Comparison of ENCODE assay signal across 17 cellular contexts in the genomic region with DNA sequence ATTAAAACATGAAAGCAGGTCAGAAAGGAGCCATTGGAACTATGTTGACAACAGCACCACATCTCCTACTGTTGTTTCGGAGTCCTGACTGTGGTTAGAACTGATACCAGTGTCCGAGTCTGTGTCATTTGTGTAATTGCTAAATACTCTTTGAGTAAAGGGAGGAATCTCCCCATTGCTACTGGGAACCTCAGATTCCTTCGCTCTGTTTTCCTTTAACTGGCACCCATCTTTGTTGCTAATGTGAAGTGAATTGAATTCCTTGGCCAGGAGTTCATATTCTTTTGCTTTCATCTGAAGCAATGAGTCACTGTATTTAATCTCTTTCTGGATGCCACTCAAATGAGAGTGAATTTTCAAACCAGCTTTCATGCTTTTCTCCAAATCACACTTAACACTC. TPM values are rescaled to one million over a fixed set of nuclear protein-coding genes. Genes with fewer than 3 reads are reported as not detected.
DNase-seq lines count a peak whose midpoint lies in the region; ATAC-seq and TF ChIP-seq lines count a peak whose summit lies in the region.
"Had no signal": no experiment of that assay in that cellular context is flagged by ENCODE, and none has a peak within 500 bp of the region (broad histone marks: within the 10 kb centered on the region; RNA-seq: fewer than 3 reads in every experiment).

No MANE protein-coding gene starts in this region.

- H3K27me3 Mint-ChIP-seq in naive thymus-derived CD8-positive, alpha-beta T cell: no peaks in the 10 kb centered on the region
- H3K27me3 Mint-ChIP-seq: activated CD4-positive, alpha-beta memory T cell treated with anti-CD3 and anti-CD28 coated beads, Interleukin-2, amount 10 ng/mL, durations not matched to agents 7 days and 5 days had no signal

- H3K4me1 ChIP-seq in left ventricle myocardium inferior (peaks cover 20% of the 10 kb centered on the region), adipocyte (ENCODE audit: control insufficient read depth, insufficient read depth, low read length) (peaks cover 20% of the 10 kb centered on the region)
- H3K4me1 ChIP-seq: Caco-2 had no signal

- H3K9ac ChIP-seq in adipocyte (ENCODE audit: low read length): no peak overlapping the region

- peak overlapping the region in 1 of 10 donors; percentile 87 for H3K27ac Mint-ChIP-seq in naive thymus-derived CD8-positive, alpha-beta T cell
- H3K27ac Mint-ChIP-seq: activated CD4-positive, alpha-beta memory T cell treated with anti-CD3 and anti-CD28 coated beads, Interleukin-2, amount 10 ng/mL, durations not matched to agents 7 days and 5 days had no signal

- H3K27me3 ChIP-seq in left ventricle myocardium inferior (ENCODE audit: low read depth) (no peaks in the 10 kb centered on the region), adipocyte (replicated peaks; ENCODE audit: control insufficient read depth, insufficient read depth, low read length) (no peaks in the 10 kb centered on the region)

- H3K27ac ChIP-seq in left ventricle myocardium inferior (replicated peaks): peak overlapping the region; percentile 3

- H3K36me3 Mint-ChIP-seq in naive thymus-derived CD8-positive, alpha-beta T cell: no peaks in the 10 kb centered on the region
- H3K36me3 Mint-ChIP-seq: brain had no signal

- TF ChIP-seq CTCF in left ventricle myocardium inferior (IDR thresholded peaks at IDR 0.05; ENCODE audit: borderline replicate concordance) (no peak), fibroblast of the aortic adventitia (IDR thresholded peaks at IDR 0.05; ENCODE audit: insufficient read depth, low read length) (no peak)

- intact Hi-C loops in left ventricle myocardium inferior (cut with micrococcal nuclease) (no loop called here), Right ventricle myocardium inferior (cut with DNase I) (no loop called here)

- H3K4me3 Mint-ChIP-seq in naive thymus-derived CD8-positive, alpha-beta T cell: no peak overlapping the region
- H3K4me3 Mint-ChIP-seq: activated CD4-positive, alpha-beta memory T cell treated with anti-CD3 and anti-CD28 coated beads, Interleukin-2, amount 10 ng/mL, durations not matched to agents 7 days and 5 days had no signal

- ATAC-seq in Right ventricle myocardium inferior (no peak), GM21528 (IDR thresholded peaks at IDR 0.05; ENCODE audit: low FRiP score, unreplicated experiment) (no peak)
- no peak for ATAC-seq in naive thymus-derived CD8-positive, alpha-beta T cell

- peaks cover 0 to 3% (median 0%) of the 10 kb centered on the region in 9 donors for H3K9me3 Mint-ChIP-seq in naive thymus-derived CD8-positive, alpha-beta T cell

- POLR2A ChIA-PET in naive thymus-derived CD8-positive, alpha-beta T cell (lab: Charles Lee): no interaction called here

- H3K9me3 ChIP-seq in left ventricle myocardium inferior (replicated peaks) (peaks cover 6% of the 10 kb centered on the region), adipocyte (ENCODE audit: control insufficient read depth, low read length) (no peaks in the 10 kb centered on the region)
- H3K9me3 ChIP-seq: Caco-2 had no signal

- peaks cover 19% of the 10 kb centered on the region for H3K36me3 ChIP-seq in left ventricle myocardium inferior
- no peaks in the 10 kb centered on the region for H3K36me3 ChIP-seq in adipocyte (ENCODE audit: control insufficient read depth, insufficient read depth, low read length, severe bottlenecking)

- H3K4me3 ChIP-seq in left ventricle myocardium inferior: no peak overlapping the region
- no peak overlapping the region for H3K4me3 ChIP-seq in adipocyte (ENCODE audit: low read length)
- no peak overlapping the region for H3K4me3 ChIP-seq in fibroblast of the aortic adventitia (ENCODE audit: low read depth, low read length)
- H3K4me3 ChIP-seq: skin epidermis had no signal

- no peak for DNase-seq in left ventricle myocardium inferior
- DNase-seq in Right ventricle myocardium inferior (ENCODE audit: missing footprints): no peak
- peak; percentile 53 for DNase-seq in adipocyte (ENCODE audit: low read depth)
- DNase-seq in fibroblast of the aortic adventitia (ENCODE audit: low read depth): peak; percentile 76
- DNase-seq in NCI-H187 treated with DMSO at 0.1 percent for 48 hours (lab: John Stamatoyannopoulos, UW): no peak
- no peak for DNase-seq in HuH-7.5 (ENCODE audit: low spot score)
- no peak for DNase-seq in naive thymus-derived CD8-positive, alpha-beta T cell
- DNase-seq: 8988T; activated CD4-positive, alpha-beta memory T cell treated with anti-CD3 and anti-CD28 coated beads, Interleukin-2, amount 10 ng/mL, durations not matched to agents 7 days and 5 days; activated effector memory CD4-positive, alpha-beta T cell treated with anti-CD3 and anti-CD28 coated beads, Interleukin-2, amount 50 U/mL, for 16 hours; Caco-2; effector memory CD4-positive, alpha-beta T cell; hippocampal formation; NCI-H1436 treated with DMSO at 0.1 percent for 48 hours had no signal

- no peaks in the 10 kb centered on the region for H3K4me1 Mint-ChIP-seq in naive thymus-derived CD8-positive, alpha-beta T cell
- H3K4me1 Mint-ChIP-seq: activated CD4-positive, alpha-beta memory T cell treated with anti-CD3 and anti-CD28 coated beads, Interleukin-2, amount 10 ng/mL, durations not matched to agents 7 days and 5 days had no signal

RNA-seq across cellular contexts. Expression of a gene that starts 31.5 kb away (rescaled TPM):
- total RNA-seq in left ventricle myocardium inferior (7.3 TPM), Right ventricle myocardium inferior (6.2 TPM), fibroblast of the aortic adventitia (ENCODE audit: low replicate concordance) (7.7 and 8.5 TPM in 2 replicates)
- not detected for total RNA-seq in naive thymus-derived CD8-positive, alpha-beta T cell
- not detected for polyA plus RNA-seq in naive thymus-derived CD8-positive, alpha-beta T cell
- total RNA-seq: activated CD4-positive, alpha-beta memory T cell treated with anti-CD3 and anti-CD28 coated beads, Interleukin-2, amount 10 ng/mL, durations not matched to agents 7 days and 5 days had no signal

Comparison
In these comparisons a context has a peak if more than half of its experiments do, and no peak if none do; other contexts are left out.
1. DNase-seq: peak in adipocyte (single experiment) and fibroblast of the aortic adventitia (single experiment); none in left ventricle myocardium inferior (single experiment), Right ventricle myocardium inferior (single experiment), NCI-H187 treated with DMSO at 0.1 percent for 48 hours (single experiment), HuH-7.5 (single experiment) and naive thymus-derived CD8-positive, alpha-beta T cell (0 of 10).